In genomic region chr10:128530301-128530700, GRCh38 we compare ENCODE assay signal across 12 cellular contexts.
A peak's percentile ranks its signal among the peaks of the same experiment; 100 is the strongest.
DNase-seq lines count a peak whose midpoint lies in the region; ATAC-seq, FAIRE-seq and TF ChIP-seq lines count a peak whose summit lies in the region.
"Had no signal": no experiment of that assay in that cellular context is flagged by ENCODE, and none has a peak within 500 bp of the region (broad histone marks: within the 10 kb centered on the region; RNA-seq: fewer than 3 reads in every experiment).

No MANE protein-coding gene starts in this region.

- no peak overlapping the region for H3K27ac ChIP-seq in heart right ventricle
- H3K27ac ChIP-seq in neuronal stem cell (replicated peaks; ENCODE audit: low read length), result no peak overlapping the region

- H2BK15ac ChIP-seq in neuronal stem cell (ENCODE audit: low read length), result no peak overlapping the region

- no peak overlapping the region for H2BK120ac ChIP-seq in neuronal stem cell (ENCODE audit: low read depth, low read length)

- TF ChIP-seq CTCF in heart right ventricle (IDR thresholded peaks at IDR 0.05), result peak; percentile 34 to 68 (median 57)

- no peak overlapping the region for H3K9ac ChIP-seq in neuronal stem cell (ENCODE audit: low read depth, low read length, poor library complexity)

- no peaks in the 10 kb centered on the region for H3K9me3 ChIP-seq in heart right ventricle
- H3K9me3 ChIP-seq in neuronal stem cell (replicated peaks in 1 of 2; ENCODE audit: control insufficient read depth in 2 of 2, insufficient read depth in 1 of 2, low read depth in 1 of 2, low read length in 2 of 2), result no peaks in the 10 kb centered on the region

- H3K18ac ChIP-seq in neuronal stem cell (ENCODE audit: low read length), result no peak overlapping the region

- intact Hi-C loops in heart right ventricle (cut with DNase I) (loop anchor here in 7 of 10 donors (5.0 to 10.0 kb wide), 4 partner anchors 206 to 334 kb away; no protein-coding TSS in a partner anchor), cardiac septum (cut with DNase I) (loop anchor here (2.0 kb wide), 1 partner anchor 264 kb away; no protein-coding TSS in a partner anchor)

- TF ChIP-seq POLR2A in H54 (IDR thresholded peaks at IDR 0.05; ENCODE audit: low read depth, low read length), result no peak

- no peaks in the 10 kb centered on the region for H3K79me1 ChIP-seq in neuronal stem cell (ENCODE audit: low read depth, low read length)

- no peak overlapping the region for H2BK12ac ChIP-seq in neuronal stem cell (ENCODE audit: low read length)

- no peak overlapping the region for H3K4me2 ChIP-seq in neuronal stem cell (ENCODE audit: insufficient read depth, low read length, poor library complexity, severe bottlenecking)

- ATAC-seq in heart right ventricle, result no peak
- ATAC-seq: activated CD4-positive, CD25-positive, alpha-beta regulatory T cell treated with anti-CD3 and anti-CD28 coated beads, Interleukin-2, amount 50 U/mL, for 24 hours had no signal

- 56 to 61% methylated on average over 5 of the region's 5 CpGs for WGBS in heart right ventricle, 2 donors
- WGBS in neuronal stem cell (ENCODE audit: extremely low coverage in 2 of 2, insufficient read length in 2 of 2, insufficient replicate concordance in 1 of 2), 2 donors, result no CpG with 5 or more reads among the region's 5 CpGs

- H3K4ac ChIP-seq in neuronal stem cell (ENCODE audit: low read length), result no peak overlapping the region

- FAIRE-seq in islet of Langerhans (lab: Jason Lieb, UNC) (peak; percentile 62), urothelium cell line (lab: Jason Lieb, UNC) (no peak), H54 (lab: Jason Lieb, UNC) (no peak)
- FAIRE-seq: colon had no signal

- no peak for DNase-seq in heart right ventricle
- no peak for DNase-seq in cardiac septum (ENCODE audit: low spot score)
- peak; percentile 22 for DNase-seq in RKO (ENCODE audit: low spot score)
- peak; percentile 6 for DNase-seq in urothelium cell line (ENCODE audit: low spot score)
- DNase-seq in neuronal stem cell (ENCODE audit: low spot score), result no peak
- no peak for DNase-seq in DMS153 treated with DMSO at 0.1 percent for 48 hours (lab: John Stamatoyannopoulos, UW; ENCODE audit: unreplicated experiment)
- no peak for DNase-seq in H54 (ENCODE audit: insufficient read length, low spot score)
- DNase-seq: Calu3, NCI-H345 had no signal

- H3K23ac ChIP-seq in neuronal stem cell (ENCODE audit: low read depth, low read length, poor library complexity), result no peak overlapping the region

- no peak overlapping the region for H4K91ac ChIP-seq in neuronal stem cell (ENCODE audit: low read depth, low read length, poor library complexity)

- no peak overlapping the region for H3K14ac ChIP-seq in neuronal stem cell (ENCODE audit: low read length)

- no peak overlapping the region for H3K4me3 ChIP-seq in heart right ventricle
- no peak overlapping the region for H3K4me3 ChIP-seq in neuronal stem cell (ENCODE audit: low read length in 2 of 2)

- H3K36me3 ChIP-seq in heart right ventricle (no peaks in the 10 kb centered on the region), neuronal stem cell (replicated peaks in 1 of 2; ENCODE audit: control insufficient read depth in 2 of 2, insufficient read depth in 2 of 2, low read length in 2 of 2) (no peaks in the 10 kb centered on the region)

- H2AFZ ChIP-seq in neuronal stem cell (ENCODE audit: low read length), result no peak overlapping the region

- H2AK5ac ChIP-seq in neuronal stem cell (ENCODE audit: low read depth, low read length), result no peak overlapping the region

- H2BK5ac ChIP-seq in neuronal stem cell (ENCODE audit: low read length), result no peak overlapping the region

- H3K27me3 ChIP-seq in heart right ventricle, result peaks cover 0 to 58% (median 33%) of the 10 kb centered on the region in 7 donors
- H3K27me3 ChIP-seq in neuronal stem cell (ENCODE audit: control insufficient read depth in 3 of 3, insufficient read depth in 3 of 3, low read depth in 1 of 3, low read length in 3 of 3), result peaks cover 0 to 1% (median 0%) of the 10 kb centered on the region in 3 experiments

- no peak overlapping the region for H4K8ac ChIP-seq in neuronal stem cell (ENCODE audit: low read depth, low read length)

- H3K4me1 ChIP-seq in heart right ventricle (no peaks in the 10 kb centered on the region), neuronal stem cell (ENCODE audit: control insufficient read depth in 2 of 2, insufficient read depth in 1 of 2, low read depth in 1 of 2, low read length in 2 of 2) (peaks cover 0 to 2% of the 10 kb centered on the region in 2 donors)

Comparison
In these comparisons a context has a peak if more than half of its experiments do, and no peak if none do; other contexts are left out.
1. DNase-seq: peak in RKO (single experiment) and urothelium cell line (single experiment); none in heart right ventricle (0 of 2), cardiac septum (single experiment), neuronal stem cell (single experiment), DMS153 treated with DMSO at 0.1 percent for 48 hours (single experiment) and H54 (single experiment).